In genomic region chr2:23901966-23902942, GRCh38 we compare ENCODE assay signal across 12 cellular contexts. TPM values are rescaled to one million over a fixed set of nuclear protein-coding genes. Genes with fewer than 3 reads are reported as not detected.
DNase-seq lines count a peak whose midpoint lies in the region; ATAC-seq and TF ChIP-seq lines count a peak whose summit lies in the region.
"Had no signal": no experiment of that assay in that cellular context is flagged by ENCODE, and none has a peak within 500 bp of the region (broad histone marks: within the 10 kb centered on the region; RNA-seq: fewer than 3 reads in every experiment).

No MANE protein-coding gene starts in this region.

- H3K27ac ChIP-seq in thoracic aorta (no peak overlapping the region), substantia nigra (ENCODE audit: low read depth, low read length, poor library complexity, severe bottlenecking) (no peak overlapping the region)
- H3K27ac ChIP-seq: right atrium auricular region had no signal

- H3K27me3 ChIP-seq in thoracic aorta (replicated peaks; ENCODE audit: insufficient read depth) = no peaks in the 10 kb centered on the region
- H3K27me3 ChIP-seq: right atrium auricular region had no signal

- peaks cover 28 to 34% of the 10 kb centered on the region in 2 donors for H3K4me1 ChIP-seq in thoracic aorta (ENCODE audit: control insufficient read depth in 1 of 2, low read depth in 2 of 2)

- H3K36me3 ChIP-seq in thoracic aorta = no peaks in the 10 kb centered on the region
- H3K36me3 ChIP-seq: right atrium auricular region had no signal

- TF ChIP-seq CTCF in fibroblast of villous mesenchyme (IDR thresholded peaks at IDR 0.05; ENCODE audit: insufficient read depth, low read depth, low read length) (no peak), thoracic aorta (IDR thresholded peaks at IDR 0.05) (no peak)

- DNase-seq in NCI-H1105 treated with DMSO at 0.1 percent for 48 hours (lab: John Stamatoyannopoulos, UW) (peak; percentile 9), NCI-H1105 (lab: John Stamatoyannopoulos, UW) (no peak), OCI-M1 (lab: John Stamatoyannopoulos, UW) (peak; percentile 19), fibroblast of villous mesenchyme (ENCODE audit: low read depth) (peak; percentile 86), thoracic aorta (ENCODE audit: low spot score) (no peak), substantia nigra (lab: John Stamatoyannopoulos, UW) (no peak)
- DNase-seq in activated CD8-positive, alpha-beta memory T cell treated with anti-CD3 and anti-CD28 coated beads, Interleukin-2, amount 50 U/mL, for 48 hours = no peak
- DNase-seq: 8988T; activated CD8-positive, alpha-beta T cell treated with anti-CD3 and anti-CD28 coated beads for 36 hours; NCI-H1930 had no signal

- H3K4me3 ChIP-seq in fibroblast of villous mesenchyme (ENCODE audit: low read depth, low read length) = no peak overlapping the region
- H3K4me3 ChIP-seq in thoracic aorta = no peak overlapping the region
- H3K4me3 ChIP-seq: right atrium auricular region had no signal

- no peaks in the 10 kb centered on the region for H3K9me3 ChIP-seq in thoracic aorta
- H3K9me3 ChIP-seq: right atrium auricular region had no signal

- ATAC-seq in thoracic aorta (ENCODE audit: insufficient number of reproducible peaks, low FRiP score, low read depth) (peak; percentile 19), GM21576 (IDR thresholded peaks at IDR 0.05; ENCODE audit: unreplicated experiment) (no peak)
- ATAC-seq: activated CD8-positive, alpha-beta T cell treated with anti-CD3 and anti-CD28 coated beads for 36 hours had no signal

RNA-seq across cellular contexts. Expression of gene ATAD2B, which starts 24.7 kb away (rescaled TPM):
- total RNA-seq in fibroblast of villous mesenchyme (12.9 and 16.0 TPM in 2 replicates), thoracic aorta (10 to 100 TPM; 38.3 to 80.7 TPM)

RNA-seq across cellular contexts. Expression of gene UBXN2A, which starts 38.0 kb away (rescaled TPM):
- total RNA-seq in fibroblast of villous mesenchyme = 9.3 and 18.1 TPM in 2 replicates
- 10 to 100 TPM in 1 of 2 donors, 1 to 10 TPM in 1; 6.1 to 18.8 TPM for total RNA-seq in thoracic aorta

Comparison
In these comparisons a context has a peak if more than half of its experiments do, and no peak if none do; other contexts are left out.
1. DNase-seq: peak in NCI-H1105 treated with DMSO at 0.1 percent for 48 hours (single experiment), OCI-M1 (single experiment) and fibroblast of villous mesenchyme (single experiment); none in NCI-H1105 (single experiment), thoracic aorta (single experiment), substantia nigra (0 of 49) and activated CD8-positive, alpha-beta memory T cell treated with anti-CD3 and anti-CD28 coated beads, Interleukin-2, amount 50 U/mL, for 48 hours (single experiment).